Comparison of ENCODE assay signal across 20 cellular contexts in the genomic region with DNA sequence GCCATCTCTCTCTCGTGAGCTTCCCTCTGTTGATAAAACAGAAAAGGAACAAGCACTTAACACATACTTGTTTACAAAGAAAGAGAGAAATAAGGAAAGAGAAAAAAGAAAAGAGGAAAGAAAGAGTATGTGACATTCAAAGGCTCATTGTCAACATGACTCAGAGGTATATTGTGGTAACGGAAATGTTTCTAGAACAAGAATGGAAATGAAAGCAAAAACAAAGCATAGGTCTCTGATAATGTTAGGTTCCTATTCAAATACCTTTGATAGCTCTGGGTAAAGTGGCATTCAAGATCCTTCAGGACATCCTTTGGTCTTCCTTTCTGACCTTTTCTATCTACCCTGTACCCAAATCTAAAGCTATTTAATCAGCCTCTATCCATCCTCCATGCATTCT.
DNase-seq lines count a peak whose midpoint lies in the region; ATAC-seq and TF ChIP-seq lines count a peak whose summit lies in the region.
"Had no signal": no experiment of that assay in that cellular context is flagged by ENCODE, and none has a peak within 500 bp of the region (broad histone marks: within the 10 kb centered on the region; RNA-seq: fewer than 3 reads in every experiment).

No MANE protein-coding gene starts in this region.

- CTCF ChIA-PET in activated CD4-positive, alpha-beta memory T cell treated with anti-CD3 and anti-CD28 coated beads, Interleukin-2, amount 10 ng/mL, durations not matched to agents 7 days and 5 days (lab: Charles Lee): no interaction called here
- CTCF ChIA-PET in activated CD4-positive, alpha-beta memory T cell treated with anti-CD3 and anti-CD28 coated beads for 36 hours (lab: Charles Lee): no interaction called here

- H3K9me3 Mint-ChIP-seq in activated CD4-positive, alpha-beta memory T cell treated with anti-CD3 and anti-CD28 coated beads, Interleukin-2, amount 10 ng/mL, durations not matched to agents 7 days and 5 days: peaks cover 8% of the 10 kb centered on the region
- no peaks in the 10 kb centered on the region for H3K9me3 Mint-ChIP-seq in activated CD4-positive, alpha-beta memory T cell treated with anti-CD3 and anti-CD28 coated beads for 36 hours
- H3K9me3 Mint-ChIP-seq in activated T-helper 2 cell treated with anti-CD3 and anti-CD28 coated beads, Interferon-gamma antibody, Interleukin-2, Interleukin-4, amounts not matched to agents 10 μg/mL and 5 μg/mL and 100 μg/mL, durations not matched to agents 14 hours and 24 hours and 36 hours: peaks cover 3% of the 10 kb centered on the region
- no peaks in the 10 kb centered on the region for H3K9me3 Mint-ChIP-seq in progenitor cell of endocrine pancreas (ENCODE audit: low read depth)

- intact Hi-C loops in activated CD4-positive, alpha-beta memory T cell treated with anti-CD3 and anti-CD28 coated beads for 36 hours (cut with micrococcal nuclease): no loop called here
- intact Hi-C loops in activated T-helper 2 cell treated with anti-CD3 and anti-CD28 coated beads, Interferon-gamma antibody, Interleukin-2, Interleukin-4, amounts not matched to agents 10 μg/mL and 5 μg/mL and 100 μg/mL, durations not matched to agents 14 hours and 24 hours and 36 hours (cut with micrococcal nuclease): no loop called here

- H3K27me3 Mint-ChIP-seq in activated CD4-positive, alpha-beta memory T cell treated with anti-CD3 and anti-CD28 coated beads, Interleukin-2, amount 10 ng/mL, durations not matched to agents 7 days and 5 days: no peaks in the 10 kb centered on the region
- no peaks in the 10 kb centered on the region for H3K27me3 Mint-ChIP-seq in activated CD4-positive, alpha-beta memory T cell treated with anti-CD3 and anti-CD28 coated beads for 36 hours
- no peaks in the 10 kb centered on the region for H3K27me3 Mint-ChIP-seq in activated T-helper 2 cell treated with anti-CD3 and anti-CD28 coated beads, Interferon-gamma antibody, Interleukin-2, Interleukin-4, amounts not matched to agents 10 μg/mL and 5 μg/mL and 100 μg/mL, durations not matched to agents 14 hours and 24 hours and 36 hours (ENCODE audit: low read depth)
- H3K27me3 Mint-ChIP-seq in progenitor cell of endocrine pancreas: no peaks in the 10 kb centered on the region
- H3K27me3 Mint-ChIP-seq: activated CD4-positive, alpha-beta T cell treated with anti-CD3 and anti-CD28 coated beads, Interleukin-2, amount 10 ng/mL, durations not matched to agents 7 days and 5 days; IgD-negative memory B cell had no signal

- no peak overlapping the region for H3K4me3 Mint-ChIP-seq in activated CD4-positive, alpha-beta memory T cell treated with anti-CD3 and anti-CD28 coated beads, Interleukin-2, amount 10 ng/mL, durations not matched to agents 7 days and 5 days
- no peak overlapping the region for H3K4me3 Mint-ChIP-seq in activated CD4-positive, alpha-beta memory T cell treated with anti-CD3 and anti-CD28 coated beads for 36 hours
- H3K4me3 Mint-ChIP-seq in activated T-helper 2 cell treated with anti-CD3 and anti-CD28 coated beads, Interferon-gamma antibody, Interleukin-2, Interleukin-4, amounts not matched to agents 10 μg/mL and 5 μg/mL and 100 μg/mL, durations not matched to agents 14 hours and 24 hours and 36 hours (ENCODE audit: low read depth): no peak overlapping the region
- H3K4me3 Mint-ChIP-seq in progenitor cell of endocrine pancreas (ENCODE audit: low read depth): no peak overlapping the region
- H3K4me3 Mint-ChIP-seq: activated CD4-positive, alpha-beta T cell treated with anti-CD3 and anti-CD28 coated beads, Interleukin-2, amount 10 ng/mL, durations not matched to agents 7 days and 5 days; activated T-cell treated with anti-CD3 and anti-CD28 coated beads, Interleukin-2, amount 50 U/mL, for 4 hours; IgD-negative memory B cell had no signal

- peaks cover 30% of the 10 kb centered on the region for H3K36me3 Mint-ChIP-seq in activated CD4-positive, alpha-beta memory T cell treated with anti-CD3 and anti-CD28 coated beads, Interleukin-2, amount 10 ng/mL, durations not matched to agents 7 days and 5 days (ENCODE audit: low read depth)
- H3K36me3 Mint-ChIP-seq in activated CD4-positive, alpha-beta memory T cell treated with anti-CD3 and anti-CD28 coated beads for 36 hours: peaks cover 56% of the 10 kb centered on the region
- H3K36me3 Mint-ChIP-seq in activated T-helper 2 cell treated with anti-CD3 and anti-CD28 coated beads, Interferon-gamma antibody, Interleukin-2, Interleukin-4, amounts not matched to agents 10 μg/mL and 5 μg/mL and 100 μg/mL, durations not matched to agents 14 hours and 24 hours and 36 hours (ENCODE audit: low read depth): peaks cover 40% of the 10 kb centered on the region
- peaks cover 10% of the 10 kb centered on the region for H3K36me3 Mint-ChIP-seq in progenitor cell of endocrine pancreas (ENCODE audit: insufficient read depth)

- ATAC-seq in HG03354 (IDR thresholded peaks at IDR 0.05; ENCODE audit: poor library complexity, severe bottlenecking, unreplicated experiment): peak; percentile 66
- ATAC-seq in GM21619 (IDR thresholded peaks at IDR 0.05; ENCODE audit: unreplicated experiment): no peak
- ATAC-seq: right cardiac atrium had no signal

- peaks cover 9% of the 10 kb centered on the region for H3K4me1 Mint-ChIP-seq in activated CD4-positive, alpha-beta memory T cell treated with anti-CD3 and anti-CD28 coated beads, Interleukin-2, amount 10 ng/mL, durations not matched to agents 7 days and 5 days
- H3K4me1 Mint-ChIP-seq in activated CD4-positive, alpha-beta memory T cell treated with anti-CD3 and anti-CD28 coated beads for 36 hours (ENCODE audit: low read depth): peaks cover 6% of the 10 kb centered on the region
- H3K4me1 Mint-ChIP-seq in activated T-helper 2 cell treated with anti-CD3 and anti-CD28 coated beads, Interferon-gamma antibody, Interleukin-2, Interleukin-4, amounts not matched to agents 10 μg/mL and 5 μg/mL and 100 μg/mL, durations not matched to agents 14 hours and 24 hours and 36 hours (ENCODE audit: low read depth): peaks cover 17% of the 10 kb centered on the region
- peaks cover 25% of the 10 kb centered on the region for H3K4me1 Mint-ChIP-seq in progenitor cell of endocrine pancreas (ENCODE audit: low read depth)

- POLR2A ChIA-PET in activated CD4-positive, alpha-beta memory T cell treated with anti-CD3 and anti-CD28 coated beads, Interleukin-2, amount 10 ng/mL, durations not matched to agents 7 days and 5 days (lab: Charles Lee): no interaction called here
- POLR2A ChIA-PET in activated CD4-positive, alpha-beta memory T cell treated with anti-CD3 and anti-CD28 coated beads for 36 hours (lab: Charles Lee): no interaction called here

- no peak for TF ChIP-seq CTCF in progenitor cell of endocrine pancreas (IDR thresholded peaks at IDR 0.05; ENCODE audit: unreplicated experiment)

- peak overlapping the region; percentile 70 for H3K27ac Mint-ChIP-seq in activated CD4-positive, alpha-beta memory T cell treated with anti-CD3 and anti-CD28 coated beads, Interleukin-2, amount 10 ng/mL, durations not matched to agents 7 days and 5 days
- no peak overlapping the region for H3K27ac Mint-ChIP-seq in activated CD4-positive, alpha-beta memory T cell treated with anti-CD3 and anti-CD28 coated beads for 36 hours
- peak overlapping the region; percentile 88 for H3K27ac Mint-ChIP-seq in activated T-helper 2 cell treated with anti-CD3 and anti-CD28 coated beads, Interferon-gamma antibody, Interleukin-2, Interleukin-4, amounts not matched to agents 10 μg/mL and 5 μg/mL and 100 μg/mL, durations not matched to agents 14 hours and 24 hours and 36 hours
- peak overlapping the region; percentile 59 for H3K27ac Mint-ChIP-seq in progenitor cell of endocrine pancreas
- H3K27ac Mint-ChIP-seq: activated CD4-positive, alpha-beta T cell treated with anti-CD3 and anti-CD28 coated beads, Interleukin-2, amount 10 ng/mL, durations not matched to agents 7 days and 5 days; IgD-negative memory B cell had no signal

- DNase-seq in activated CD4-positive, alpha-beta memory T cell treated with anti-CD3 and anti-CD28 coated beads, Interleukin-2, amount 10 ng/mL, durations not matched to agents 7 days and 5 days: no peak
- no peak for DNase-seq in activated CD4-positive, alpha-beta memory T cell treated with anti-CD3 and anti-CD28 coated beads for 36 hours
- no peak for DNase-seq in activated T-helper 2 cell treated with anti-CD3 and anti-CD28 coated beads, Interferon-gamma antibody, Interleukin-2, Interleukin-4, amounts not matched to agents 10 μg/mL and 5 μg/mL and 100 μg/mL, durations not matched to agents 14 hours and 24 hours and 36 hours (ENCODE audit: low spot score)
- DNase-seq in progenitor cell of endocrine pancreas (ENCODE audit: low spot score, unreplicated experiment) (no peak), GDM1 (lab: John Stamatoyannopoulos, UW) (no peak), ecto neural progenitor cell (ENCODE audit: low spot score) (no peak)
- DNase-seq: activated CD4-positive, alpha-beta T cell treated with anti-CD3 and anti-CD28 coated beads, Interleukin-2, amount 10 ng/mL, durations not matched to agents 7 days and 5 days; activated T-cell treated with anti-CD3 and anti-CD28 coated beads, Interleukin-2, amount 50 U/mL, for 4 hours; GOT3; kidney glomerular epithelial cell; mammary epithelial cell; NCI-H1694; NCI-H226; NCI-H774; right cardiac atrium; SHP77; stimulated activated CD4-positive, alpha-beta T cell treated with anti-CD3 and anti-CD28 coated beads, Interleukin-15, amount 100 ng/mL, for 24 hours had no signal
